In genomic region chr5:151870820-151871219, GRCh38 we compare ENCODE assay signal across 14 cellular contexts. TPM values are rescaled to one million over a fixed set of nuclear protein-coding genes. Genes with fewer than 3 reads are reported as not detected.
DNase-seq lines count a peak whose midpoint lies in the region; ATAC-seq and TF ChIP-seq lines count a peak whose summit lies in the region.
"Had no signal": no experiment of that assay in that cellular context is flagged by ENCODE, and none has a peak within 500 bp of the region (broad histone marks: within the 10 kb centered on the region; RNA-seq: fewer than 3 reads in every experiment).

No MANE protein-coding gene starts in this region.

- DNase-seq in 8988T (peak; percentile 35), GM04504 (ENCODE audit: low read depth) (peak; percentile 54), Panc1 (ENCODE audit: low read depth, low spot score) (peak; percentile 24), fibroblast of peridontal ligament (ENCODE audit: extremely low read depth) (peak; percentile 34), endothelial cell (ENCODE audit: low spot score) (no peak), activated gamma-delta T cell treated with Interleukin-2 at 50 U/mL for 16 hours (no peak), GM19240 (ENCODE audit: insufficient read length, low spot score) (no peak)
- DNase-seq in CD4-positive, alpha-beta T cell = no peak
- DNase-seq: erythroblast, left lung, NCI-H2171 treated with DMSO at 0.1 percent for 48 hours, ovary, tibial artery had no signal

- no peaks in the 10 kb centered on the region for H3K36me3 ChIP-seq in Panc1 (ENCODE audit: control insufficient read depth, insufficient read depth, low read length)
- H3K36me3 ChIP-seq: left lung, ovary, tibial artery had no signal

- H3K4me3 ChIP-seq in Panc1 (ENCODE audit: low read depth in 2 of 2, low read length in 2 of 2) = no peak overlapping the region
- H3K4me3 ChIP-seq: GM12878, left lung, ovary, tibial artery had no signal

- no peak overlapping the region for H3K27ac ChIP-seq in Panc1 (ENCODE audit: low read length)
- H3K27ac ChIP-seq in CD4-positive, alpha-beta T cell (ENCODE audit: low read depth, low read length) = no peak overlapping the region
- H3K27ac ChIP-seq: left lung, ovary, tibial artery had no signal

- no peaks in the 10 kb centered on the region for H3K9me3 Mint-ChIP-seq in endothelial cell (ENCODE audit: unreplicated experiment)
- no peaks in the 10 kb centered on the region for H3K9me3 Mint-ChIP-seq in CD4-positive, alpha-beta T cell

- peaks cover 2% of the 10 kb centered on the region for H3K27me3 Mint-ChIP-seq in endothelial cell (ENCODE audit: unreplicated experiment)
- no peaks in the 10 kb centered on the region for H3K27me3 Mint-ChIP-seq in CD4-positive, alpha-beta T cell

- TF ChIP-seq CTCF in Panc1 (IDR thresholded peaks at IDR 0.05) (no peak), endothelial cell (IDR thresholded peaks at IDR 0.05; ENCODE audit: unreplicated experiment) (no peak)
- TF ChIP-seq CTCF in CD4-positive, alpha-beta T cell (IDR thresholded peaks at IDR 0.05) = no peak

- intact Hi-C loops in Panc1 (cut with micrococcal nuclease; ENCODE audit: unreplicated experiment) = no loop called here
- intact Hi-C loops in CD4-positive, alpha-beta T cell (cut with DNase I, micrococcal nuclease) = no loop called here

- in situ Hi-C loops in Panc1 (cut with HindIII; ENCODE audit: low pct_unique_long_range_greater_than_20kb, low sequenced_read_pairs) = no loop called here

- no peaks in the 10 kb centered on the region for H3K9me3 ChIP-seq in Panc1 (ENCODE audit: control insufficient read depth, insufficient read depth, low read depth, low read length)
- H3K9me3 ChIP-seq in CD4-positive, alpha-beta T cell (ENCODE audit: control insufficient read depth, low read length) = no peaks in the 10 kb centered on the region
- H3K9me3 ChIP-seq: left lung, ovary, tibial artery had no signal

- H3K27me3 ChIP-seq in Panc1 (ENCODE audit: control insufficient read depth, insufficient read depth, low read length) = no peaks in the 10 kb centered on the region
- H3K27me3 ChIP-seq in CD4-positive, alpha-beta T cell (ENCODE audit: control insufficient read depth, insufficient read depth, low read length) = no peaks in the 10 kb centered on the region
- H3K27me3 ChIP-seq: left lung, ovary, tibial artery had no signal

- CTCF ChIA-PET in Panc1 (lab: Charles Lee) = no interaction called here
- CTCF ChIA-PET in CD4-positive, alpha-beta T cell (lab: Charles Lee) = no interaction called here

- POLR2A ChIA-PET in Panc1 (lab: Charles Lee) = no interaction called here
- POLR2A ChIA-PET in CD4-positive, alpha-beta T cell (lab: Charles Lee) = no interaction called here

- no peak overlapping the region for H3K27ac Mint-ChIP-seq in endothelial cell (ENCODE audit: unreplicated experiment)
- no peak overlapping the region for H3K27ac Mint-ChIP-seq in CD4-positive, alpha-beta T cell

- H3K4me3 Mint-ChIP-seq in endothelial cell (ENCODE audit: unreplicated experiment) = no peak overlapping the region
- no peak overlapping the region for H3K4me3 Mint-ChIP-seq in CD4-positive, alpha-beta T cell

- ATAC-seq in Panc1 = peak; percentile 63; the same call in 1 of the 2 replicates
- no peak for ATAC-seq in CD4-positive, alpha-beta T cell (ENCODE audit: poor library complexity)
- ATAC-seq: GM12878, left lung had no signal

- no peaks in the 10 kb centered on the region for H3K36me3 Mint-ChIP-seq in endothelial cell (ENCODE audit: low read depth, unreplicated experiment)
- no peaks in the 10 kb centered on the region for H3K36me3 Mint-ChIP-seq in CD4-positive, alpha-beta T cell (ENCODE audit: low read depth)

- no TSS peak for BruUV-seq in Panc1 (replicated peaks; lab: Mats Ljungman, UMichigan)

- no peaks in the 10 kb centered on the region for H3K4me1 Mint-ChIP-seq in endothelial cell (ENCODE audit: unreplicated experiment)
- H3K4me1 Mint-ChIP-seq in CD4-positive, alpha-beta T cell (ENCODE audit: low read depth) = peaks cover 5% of the 10 kb centered on the region

- no peaks in the 10 kb centered on the region for H3K4me1 ChIP-seq in Panc1 (ENCODE audit: control insufficient read depth, insufficient read depth, low read length)
- H3K4me1 ChIP-seq: left lung, tibial artery had no signal

RNA-seq across cellular contexts. Expression of gene GLRA1, which starts 53.8 kb away (rescaled TPM):
- total RNA-seq in Panc1 (2021; ENCODE audit: unreplicated experiment) = not detected
- polyA plus RNA-seq in Panc1 (2012; ENCODE audit: insufficient read length) = not detected
- not detected for total RNA-seq in endothelial cell (ENCODE audit: unreplicated experiment)
- not detected for total RNA-seq in CD4-positive, alpha-beta T cell
- total RNA-seq: GM12878, left lung, ovary had no signal
- polyA plus RNA-seq: GM12878, ovary had no signal

Comparison
In these comparisons a context has a peak if more than half of its experiments do, and no peak if none do; other contexts are left out.
1. DNase-seq: peak in 8988T (single experiment), GM04504 (single experiment), Panc1 (single experiment) and fibroblast of peridontal ligament (single experiment); none in endothelial cell (single experiment), activated gamma-delta T cell treated with Interleukin-2 at 50 U/mL for 16 hours (single experiment), GM19240 (single experiment) and CD4-positive, alpha-beta T cell (0 of 10).